Comparison of ENCODE assay signal across 20 cellular contexts in genomic region chr11:7787239-7787638, GRCh38. TPM values are rescaled to one million over a fixed set of nuclear protein-coding genes. Genes with fewer than 3 reads are reported as not detected.
A peak's percentile ranks its signal among the peaks of the same experiment; 100 is the strongest.
DNase-seq lines count a peak whose midpoint lies in the region; ATAC-seq and TF ChIP-seq lines count a peak whose summit lies in the region.
"Had no signal": no experiment of that assay in that cellular context is flagged by ENCODE, and none has a peak within 500 bp of the region (broad histone marks: within the 10 kb centered on the region; RNA-seq: fewer than 3 reads in every experiment).

No MANE protein-coding gene starts in this region.

- DNase-seq in M059J (ENCODE audit: low read depth) (peak; percentile 10), H7 (no peak), coronary artery (ENCODE audit: low spot score) (no peak), NCI-H1694 treated with DMSO at 0.1 percent for 48 hours (lab: John Stamatoyannopoulos, UW) (no peak)
- DNase-seq in natural killer cell treated with Interleukin-12 subunit alpha and Interleukin-12 subunit beta and Interleukin-15 and Interleukin-18, amount 100 ng/mL, for 72 hours (ENCODE audit: low spot score), result no peak
- DNase-seq: effector CD8-positive, alpha-beta T cell; EL; GM23248; NCI-H1694; NCI-H82; stimulated activated CD4-positive, alpha-beta T cell treated with anti-CD3 and anti-CD28 coated beads, Interleukin-4, amount 100 ng/mL, for 1 hour; stimulated activated naive CD8-positive, alpha-beta T cell treated with anti-CD3 and anti-CD28 coated beads, Interleukin-15, amount 100 ng/mL, for 72 hours had no signal

- peaks cover 7% of the 10 kb centered on the region for H3K36me3 Mint-ChIP-seq in natural killer cell treated with Interleukin-12 subunit alpha and Interleukin-12 subunit beta and Interleukin-15 and Interleukin-18, amount 100 ng/mL, for 72 hours

- no peak overlapping the region for H3K4me3 ChIP-seq in H7 (ENCODE audit: insufficient read depth, low read depth, low read length)
- no peak overlapping the region for H3K4me3 ChIP-seq in coronary artery
- H3K4me3 ChIP-seq: ascending aorta, BLaER1, GM23248, SJSA1 had no signal

- ATAC-seq in GM18907 (IDR thresholded peaks at IDR 0.05; ENCODE audit: unreplicated experiment), result peak; percentile 99
- peak; percentile 99 for ATAC-seq in GM21529 (IDR thresholded peaks at IDR 0.05; ENCODE audit: unreplicated experiment)
- peak; percentile 100 for ATAC-seq in HG03064 (IDR thresholded peaks at IDR 0.05; ENCODE audit: low read depth, unreplicated experiment)
- no peak for ATAC-seq in natural killer cell treated with Interleukin-12 subunit alpha and Interleukin-12 subunit beta and Interleukin-15 and Interleukin-18, amount 100 ng/mL, for 72 hours
- ATAC-seq: stimulated activated naive CD8-positive, alpha-beta T cell treated with anti-CD3 and anti-CD28 coated beads, Interleukin-15, amount 100 ng/mL, for 72 hours had no signal

- no peaks in the 10 kb centered on the region for H3K36me3 ChIP-seq in H7 (replicated peaks; ENCODE audit: control insufficient read depth, insufficient read depth, low read length)
- H3K36me3 ChIP-seq: ascending aorta, BLaER1, SJSA1 had no signal

- TF ChIP-seq CTCF in coronary artery (IDR thresholded peaks at IDR 0.05), result no peak

- H3K9me3 Mint-ChIP-seq in natural killer cell treated with Interleukin-12 subunit alpha and Interleukin-12 subunit beta and Interleukin-15 and Interleukin-18, amount 100 ng/mL, for 72 hours, result peaks cover 17% of the 10 kb centered on the region

- no peak overlapping the region for H3K4me3 Mint-ChIP-seq in natural killer cell treated with Interleukin-12 subunit alpha and Interleukin-12 subunit beta and Interleukin-15 and Interleukin-18, amount 100 ng/mL, for 72 hours
- H3K4me3 Mint-ChIP-seq: stimulated activated naive CD8-positive, alpha-beta T cell treated with anti-CD3 and anti-CD28 coated beads, Interleukin-15, amount 100 ng/mL, for 72 hours had no signal

- H3K27me3 Mint-ChIP-seq in natural killer cell treated with Interleukin-12 subunit alpha and Interleukin-12 subunit beta and Interleukin-15 and Interleukin-18, amount 100 ng/mL, for 72 hours, result peaks cover 0 to 7% of the 10 kb centered on the region in 2 donors
- H3K27me3 Mint-ChIP-seq: stimulated activated naive CD8-positive, alpha-beta T cell treated with anti-CD3 and anti-CD28 coated beads, Interleukin-15, amount 100 ng/mL, for 72 hours had no signal

- no peak overlapping the region for H3K27ac Mint-ChIP-seq in natural killer cell treated with Interleukin-12 subunit alpha and Interleukin-12 subunit beta and Interleukin-15 and Interleukin-18, amount 100 ng/mL, for 72 hours
- H3K27ac Mint-ChIP-seq: stimulated activated naive CD8-positive, alpha-beta T cell treated with anti-CD3 and anti-CD28 coated beads, Interleukin-15, amount 100 ng/mL, for 72 hours had no signal

- H3K27me3 ChIP-seq in H7 (ENCODE audit: control insufficient read depth, insufficient read depth, low read length), result no peaks in the 10 kb centered on the region
- H3K27me3 ChIP-seq: ascending aorta, BLaER1, SJSA1 had no signal

- no peaks in the 10 kb centered on the region for H3K4me1 Mint-ChIP-seq in natural killer cell treated with Interleukin-12 subunit alpha and Interleukin-12 subunit beta and Interleukin-15 and Interleukin-18, amount 100 ng/mL, for 72 hours (ENCODE audit: low read depth in 2 of 2)
- H3K4me1 Mint-ChIP-seq: stimulated activated naive CD8-positive, alpha-beta T cell treated with anti-CD3 and anti-CD28 coated beads, Interleukin-15, amount 100 ng/mL, for 72 hours had no signal

- H3K27ac ChIP-seq in coronary artery, result no peak overlapping the region
- H3K27ac ChIP-seq: ascending aorta, BLaER1, GM23248, SJSA1, VCaP had no signal

RNA-seq across cellular contexts. Expression of gene OR5P2, which starts 9.5 kb away (rescaled TPM):
- not detected in 2 replicates for total RNA-seq in M059J (2014; rRNA removed; shearing (Covaris generic))
- not detected for total RNA-seq in natural killer cell treated with Interleukin-12 subunit alpha and Interleukin-12 subunit beta and Interleukin-15 and Interleukin-18, amount 100 ng/mL, for 72 hours
- total RNA-seq in H7 (2014; rRNA removed; shearing (Covaris generic)), result not detected in 2 replicates
- total RNA-seq: ascending aorta, GM23248, myocyte had no signal

RNA-seq across cellular contexts. Expression of gene OR5P3, which starts 43.4 kb away (rescaled TPM):
- total RNA-seq in M059J (2014; rRNA removed; shearing (Covaris generic)), result not detected in 2 replicates
- total RNA-seq in natural killer cell treated with Interleukin-12 subunit alpha and Interleukin-12 subunit beta and Interleukin-15 and Interleukin-18, amount 100 ng/mL, for 72 hours, result not detected
- total RNA-seq in H7 (2014; rRNA removed; shearing (Covaris generic)), result 0.48 TPM in 1 of 2 replicates, not detected in the other
- total RNA-seq: ascending aorta, GM23248, myocyte had no signal

Comparison
In these comparisons a context has a peak if more than half of its experiments do, and no peak if none do; other contexts are left out.
1. ATAC-seq: peak in GM18907 (single experiment), GM21529 (single experiment) and HG03064 (single experiment); none in natural killer cell treated with Interleukin-12 subunit alpha and Interleukin-12 subunit beta and Interleukin-15 and Interleukin-18, amount 100 ng/mL, for 72 hours (0 of 2).